In the genomic region with DNA sequence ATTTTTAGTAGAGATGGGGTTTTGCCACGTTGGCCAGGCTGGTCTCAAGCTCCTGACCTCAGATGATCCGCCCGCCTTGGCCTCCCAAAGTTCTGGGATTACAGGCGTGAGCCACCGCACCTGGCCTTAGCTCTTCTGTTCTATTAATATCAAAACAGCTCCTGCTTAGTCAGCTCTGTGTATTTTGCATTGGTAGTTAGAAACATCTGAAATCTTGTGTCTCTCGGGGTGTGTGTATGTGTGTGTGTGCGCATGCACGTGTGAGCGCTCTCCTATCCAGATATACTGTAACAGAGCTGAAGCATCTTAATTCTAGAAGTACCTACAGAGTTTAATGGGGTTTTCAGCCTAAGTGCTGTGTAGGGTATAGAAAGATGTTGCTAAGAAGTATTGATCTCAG, we compare ENCODE assay signal across 28 cellular contexts. TPM values are rescaled to one million over a fixed set of nuclear protein-coding genes. Genes with fewer than 3 reads are reported as not detected.
DNase-seq lines count a peak whose midpoint lies in the region; ATAC-seq and TF ChIP-seq lines count a peak whose summit lies in the region.
"Had no signal": no experiment of that assay in that cellular context is flagged by ENCODE, and none has a peak within 500 bp of the region (broad histone marks: within the 10 kb centered on the region; RNA-seq: fewer than 3 reads in every experiment).

No MANE protein-coding gene starts in this region.

- H2AFZ ChIP-seq in KMS-11 (ENCODE audit: low read depth): no peak overlapping the region

- H3K27me3 Mint-ChIP-seq in brain: no peaks in the 10 kb centered on the region
- H3K27me3 Mint-ChIP-seq: central memory CD8-positive, alpha-beta T cell; effector memory CD8-positive, alpha-beta T cell had no signal

- H3K27ac Mint-ChIP-seq in brain: peak overlapping the region; percentile 92 to 99 (median 97)
- H3K27ac Mint-ChIP-seq: activated naive CD8-positive, alpha-beta T cell treated with anti-CD3 and anti-CD28 coated beads, Interleukin-2, amount 50 U/mL, for 24 hours; activated T-cell treated with anti-CD3 and anti-CD28 coated beads, Interleukin-2, amount 50 U/mL, for 24 hours; CD4-positive, alpha-beta memory T cell; T-helper 1 cell treated with Interleukin-12 subunit alpha and Interleukin-12 subunit beta and Interleukin-4 antibody, amounts not matched to agents 30 μg/mL and 1 μg/mL, for 36 hours had no signal

- H3K36me3 Mint-ChIP-seq in brain: peaks cover 83% of the 10 kb centered on the region
- H3K36me3 Mint-ChIP-seq: CD4-positive, alpha-beta memory T cell had no signal

- H3K9me3 ChIP-seq in muscle layer of colon (ENCODE audit: low read length): no peaks in the 10 kb centered on the region
- H3K9me3 ChIP-seq in gastrocnemius medialis: no peaks in the 10 kb centered on the region
- H3K9me3 ChIP-seq: HAP-1, mucosa of descending colon, ovary, SK-N-SH, stomach, thyroid gland had no signal

- in situ Hi-C loops in gastrocnemius medialis (cut with MboI; ENCODE audit: low sequenced_read_pairs in 4 of 4): no loop called here

- DNase-seq in gastrocnemius medialis (no peak), DMS53 (lab: John Stamatoyannopoulos, UW) (no peak), HCEC 1CT (no peak)
- DNase-seq: activated CD4-positive, CD25-positive, alpha-beta regulatory T cell; activated gamma-delta T cell treated with Interleukin-2 at 50 U/mL for 16 hours; activated naive CD8-positive, alpha-beta T cell treated with anti-CD3 and anti-CD28 coated beads, Interleukin-2, amount 50 U/mL, for 24 hours; activated T-cell treated with anti-CD3 and anti-CD28 coated beads, Interleukin-2, amount 50 U/mL, for 24 hours; CD4-positive, alpha-beta memory T cell; DMS 273 treated with DMSO at 0.1 percent for 48 hours; effector memory CD8-positive, alpha-beta T cell; erythroblast; IMR-90; mucosa of descending colon; NCI-H187; NCI-H510A; ovary; SK-N-SH; stimulated activated CD8-positive, alpha-beta memory T cell treated with anti-CD3 and anti-CD28 coated beads, Interleukin-4, amount 100 ng/mL, for 48 hours; stomach had no signal

- H3K4me1 ChIP-seq in KMS-11 (ENCODE audit: low read depth, poor library complexity, severe bottlenecking) (peaks cover 99% of the 10 kb centered on the region), muscle layer of colon (ENCODE audit: insufficient read depth, low read length) (peaks cover 52% of the 10 kb centered on the region), gastrocnemius medialis (peaks cover 36 to 45% of the 10 kb centered on the region in 2 donors)
- H3K4me1 ChIP-seq: HAP-1 had no signal

- H3K4me2 ChIP-seq in KMS-11: peak overlapping the region; percentile 77
- H3K4me2 ChIP-seq: SK-N-SH had no signal

- peak in 1 of 2 donors; percentile 19 for ATAC-seq in gastrocnemius medialis
- no peak for ATAC-seq in GM21825 (IDR thresholded peaks at IDR 0.05; ENCODE audit: unreplicated experiment)
- ATAC-seq in GM21619 (IDR thresholded peaks at IDR 0.05; ENCODE audit: unreplicated experiment): no peak
- ATAC-seq: activated naive CD8-positive, alpha-beta T cell treated with anti-CD3 and anti-CD28 coated beads, Interleukin-2, amount 50 U/mL, for 24 hours; effector memory CD8-positive, alpha-beta T cell had no signal

- H3K27ac ChIP-seq in KMS-11 (peak overlapping the region; percentile 87), muscle layer of colon (ENCODE audit: low read depth, low read length) (peak overlapping the region; percentile 88), gastrocnemius medialis (peak overlapping the region; percentile 1 to 73 (median 56))
- H3K27ac ChIP-seq: ovary, thyroid gland had no signal

- no peaks in the 10 kb centered on the region for H3K27me3 ChIP-seq in KMS-11 (ENCODE audit: insufficient read depth, low read depth)
- H3K27me3 ChIP-seq in muscle layer of colon (ENCODE audit: control insufficient read depth in 1 of 2, insufficient read depth in 2 of 2, low read length in 2 of 2): no peaks in the 10 kb centered on the region
- H3K27me3 ChIP-seq in gastrocnemius medialis: no peaks in the 10 kb centered on the region
- H3K27me3 ChIP-seq: ovary, stomach, thyroid gland had no signal

- intact Hi-C loops in gastrocnemius medialis (cut with DNase I; ENCODE audit: low total_unique reads): no loop called here

- TF ChIP-seq CTCF in KMS-11 (conservative IDR thresholded peaks at IDR 0.05; ENCODE audit: low read depth, low read length): no peak
- no peak for TF ChIP-seq CTCF in brain (conservative IDR thresholded peaks at IDR 0.05)
- no peak for TF ChIP-seq CTCF in gastrocnemius medialis (IDR thresholded peaks at IDR 0.05 in 4 of 5, conservative IDR thresholded peaks at IDR 0.05 in 1 of 5)

- H3K36me3 ChIP-seq in KMS-11 (ENCODE audit: insufficient read depth) (no peaks in the 10 kb centered on the region), muscle layer of colon (ENCODE audit: insufficient read depth, low read length) (peaks cover 15% of the 10 kb centered on the region), gastrocnemius medialis (no peaks in the 10 kb centered on the region)
- H3K36me3 ChIP-seq: HAP-1, ovary, thyroid gland had no signal

- H3K4me3 ChIP-seq in KMS-11 (IDR thresholded peaks at IDR 0.05; ENCODE audit: insufficient read depth, low read depth, low read length) (no peak overlapping the region), muscle layer of colon (ENCODE audit: low read depth in 1 of 2, low read length in 2 of 2) (no peak overlapping the region), gastrocnemius medialis (no peak overlapping the region)
- H3K4me3 ChIP-seq: HAP-1, mucosa of descending colon, ovary, stomach, thyroid gland had no signal

- H3K4me1 Mint-ChIP-seq in brain: peaks cover 82% of the 10 kb centered on the region

- no peak for TF ChIP-seq POLR2A in gastrocnemius medialis (IDR thresholded peaks at IDR 0.05)

- H3K79me2 ChIP-seq in KMS-11 (ENCODE audit: insufficient read depth, low read depth): peaks cover 62% of the 10 kb centered on the region

- H3K9me3 Mint-ChIP-seq in brain: peaks cover 0 to 20% (median 8%) of the 10 kb centered on the region in 5 experiments
- H3K9me3 Mint-ChIP-seq: activated naive CD8-positive, alpha-beta T cell treated with anti-CD3 and anti-CD28 coated beads, Interleukin-2, amount 50 U/mL, for 24 hours; activated T-cell treated with anti-CD3 and anti-CD28 coated beads, Interleukin-2, amount 50 U/mL, for 24 hours; CD4-positive, alpha-beta memory T cell; central memory CD8-positive, alpha-beta T cell had no signal

- H4K20me1 ChIP-seq in KMS-11 (ENCODE audit: insufficient read depth): no peaks in the 10 kb centered on the region

- H3K9ac ChIP-seq in KMS-11 (peak overlapping the region; percentile 54; the same call in 1 of the 2 replicates), muscle layer of colon (ENCODE audit: low read length) (no peak overlapping the region)
- H3K9ac ChIP-seq: SK-N-SH had no signal

- peak overlapping the region in 1 of 5 experiments; percentile 28 for H3K4me3 Mint-ChIP-seq in brain
- H3K4me3 Mint-ChIP-seq: activated naive CD8-positive, alpha-beta T cell treated with anti-CD3 and anti-CD28 coated beads, Interleukin-2, amount 50 U/mL, for 24 hours; activated T-cell treated with anti-CD3 and anti-CD28 coated beads, Interleukin-2, amount 50 U/mL, for 24 hours; CD4-positive, alpha-beta memory T cell; central memory CD8-positive, alpha-beta T cell; effector memory CD8-positive, alpha-beta T cell; T-helper 1 cell treated with Interleukin-12 subunit alpha and Interleukin-12 subunit beta and Interleukin-4 antibody, amounts not matched to agents 30 μg/mL and 1 μg/mL, for 36 hours had no signal

RNA-seq across cellular contexts. Expression of a gene that starts 33.7 kb away (rescaled TPM):
- polyA plus RNA-seq in brain (ENCODE audit: insufficient read depth, low read depth, low replicate concordance): 25.7 TPM
- 10 to 100 TPM in 3 of 4 donors, 1 to 10 TPM in 1; 9.2 to 20.0 (median 15.3) TPM for total RNA-seq in gastrocnemius medialis
